1 cellular context compared by ENCODE assay signal in the genomic region with DNA sequence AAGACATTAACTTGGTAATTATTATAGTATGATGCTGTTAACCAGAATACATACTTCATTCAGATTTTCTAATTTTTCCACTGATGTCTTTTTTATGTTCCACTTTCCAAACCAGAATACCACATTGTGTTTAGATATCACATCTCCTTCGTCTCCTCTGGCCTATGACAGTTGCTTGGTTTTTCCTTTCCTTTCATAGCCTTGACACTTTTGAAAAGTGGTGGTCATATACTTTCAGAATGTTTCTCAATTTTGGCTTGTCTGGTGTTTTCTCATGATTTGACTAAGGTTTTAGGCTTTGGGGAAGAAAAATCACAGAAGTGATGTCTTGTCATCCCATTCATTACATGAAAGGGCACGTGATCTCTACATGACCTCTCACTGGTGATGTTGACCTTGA.
TF ChIP-seq lines count a peak whose summit lies in the region.

No MANE protein-coding gene starts in this region.

TF ChIP-seq in K562, 482 proteins besides CTCF, POLR2A, EP300 and RAD21:
- no peak for TF ChIP-seq POLR2B (IDR thresholded peaks at IDR 0.05; ENCODE audit: low read depth, partially characterized antibody)
- TF ChIP-seq, protein P1, sequence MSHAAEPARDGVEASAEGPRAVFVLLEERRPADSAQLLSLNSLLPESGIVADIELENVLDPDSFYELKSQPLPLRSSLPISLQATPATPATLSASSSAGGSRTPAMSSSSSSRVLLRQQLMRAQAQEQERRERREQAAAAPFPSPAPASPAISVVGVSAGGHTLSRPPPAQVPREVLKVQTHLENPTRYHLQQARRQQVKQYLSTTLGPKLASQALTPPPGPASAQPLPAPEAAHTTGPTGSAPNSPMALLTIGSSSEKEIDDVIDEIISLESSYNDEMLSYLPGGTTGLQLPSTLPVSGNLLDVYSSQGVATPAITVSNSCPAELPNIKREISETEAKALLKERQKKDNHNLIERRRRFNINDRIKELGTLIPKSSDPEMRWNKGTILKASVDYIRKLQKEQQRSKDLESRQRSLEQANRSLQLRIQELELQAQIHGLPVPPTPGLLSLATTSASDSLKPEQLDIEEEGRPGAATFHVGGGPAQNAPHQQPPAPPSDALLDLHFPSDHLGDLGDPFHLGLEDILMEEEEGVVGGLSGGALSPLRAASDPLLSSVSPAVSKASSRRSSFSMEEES (CRISPR knock-in tag; IDR thresholded peaks at IDR 0.05) = peak; percentile 50
TF ChIP-seq in K562: peak in this region for 1.
